In the genomic region with DNA sequence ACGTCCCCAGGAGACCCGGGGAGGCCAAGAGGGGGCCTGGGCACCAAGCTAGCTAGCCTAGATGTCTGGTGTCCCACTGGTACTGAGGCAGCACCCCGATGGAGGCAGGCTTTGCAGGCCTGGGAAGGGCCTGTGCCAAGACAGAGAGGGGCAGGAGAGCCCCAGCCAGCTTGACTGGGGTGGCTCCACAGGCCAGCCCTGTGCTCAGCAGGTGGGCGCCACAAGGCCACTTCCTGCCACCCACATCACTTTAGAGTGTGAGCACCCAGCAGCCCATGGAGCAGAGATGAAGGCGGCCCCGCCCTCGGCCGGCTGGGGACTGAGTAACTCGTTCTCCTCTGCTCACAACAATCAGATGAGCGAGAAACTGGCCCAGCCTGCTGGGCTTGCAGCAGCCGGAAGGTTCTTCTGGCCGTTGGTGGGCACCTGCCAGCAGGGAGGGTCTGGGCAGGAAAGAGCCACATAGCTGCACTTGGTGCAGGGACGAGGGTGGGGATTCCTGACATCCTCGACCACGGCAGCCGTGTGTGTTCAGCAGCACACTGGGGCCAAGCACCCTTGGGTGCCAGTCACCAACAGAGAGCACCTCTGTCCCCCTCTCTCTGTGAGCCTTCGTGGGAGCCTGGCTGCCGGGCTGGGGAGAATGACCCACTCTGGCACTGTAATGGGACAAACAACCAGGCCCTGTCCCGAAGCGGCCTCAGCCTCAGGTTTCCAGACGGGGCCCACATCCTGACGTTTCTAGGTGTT, we compare ENCODE assay signal across 13 cellular contexts. TPM values are rescaled to one million over a fixed set of nuclear protein-coding genes. Genes with fewer than 3 reads are reported as not detected.
DNase-seq lines count a peak whose midpoint lies in the region; ATAC-seq and TF ChIP-seq lines count a peak whose summit lies in the region.
"Had no signal": no experiment of that assay in that cellular context is flagged by ENCODE, and none has a peak within 500 bp of the region (broad histone marks: within the 10 kb centered on the region; RNA-seq: fewer than 3 reads in every experiment).

No MANE protein-coding gene starts in this region.

- H3K36me3 Mint-ChIP-seq in dendritic cell treated with granulocyte-macrophage colony-stimulating factor and Interleukin-4, amounts not matched to agents 40 ng/mL and 50 ng/mL, for 4 days (ENCODE audit: low read depth) = peaks cover 37% of the 10 kb centered on the region
- H3K36me3 Mint-ChIP-seq in nephron (ENCODE audit: low read depth) = no peaks in the 10 kb centered on the region
- H3K36me3 Mint-ChIP-seq: activated CD4-positive, alpha-beta memory T cell treated with anti-CD3 and anti-CD28 coated beads for 36 hours had no signal

- no peak overlapping the region for H4K8ac ChIP-seq in mesendoderm (ENCODE audit: low read depth, low read length)

- TF ChIP-seq CTCF in right atrium auricular region (IDR thresholded peaks at IDR 0.05) = no peak
- TF ChIP-seq CTCF in nephron (IDR thresholded peaks at IDR 0.05; ENCODE audit: unreplicated experiment in 3 of 3) = no peak
- TF ChIP-seq CTCF in body of pancreas (IDR thresholded peaks at IDR 0.05) = no peak

- no peak for ATAC-seq in Right ventricle myocardium superior (ENCODE audit: poor library complexity)
- no peak for ATAC-seq in HG02588 (IDR thresholded peaks at IDR 0.05; ENCODE audit: unreplicated experiment)
- ATAC-seq in body of pancreas = no peak

- H3K27ac ChIP-seq in right atrium auricular region (no peak overlapping the region), mesendoderm (ENCODE audit: low read depth, low read length) (no peak overlapping the region), body of pancreas (no peak overlapping the region)

- H2BK5ac ChIP-seq in mesendoderm (ENCODE audit: low read length) = no peak overlapping the region

- intact Hi-C loops in Right ventricle myocardium superior (cut with DNase I) (no loop called here), body of pancreas (cut with DNase I) (no loop called here)
- intact Hi-C loops in dendritic cell treated with granulocyte-macrophage colony-stimulating factor and Interleukin-4, amounts not matched to agents 40 ng/mL and 50 ng/mL, for 4 days (cut with micrococcal nuclease) = no loop called here

- H3K27me3 ChIP-seq in right atrium auricular region = no peaks in the 10 kb centered on the region
- no peaks in the 10 kb centered on the region for H3K27me3 ChIP-seq in mesendoderm (ENCODE audit: insufficient read depth, low read length, poor library complexity)
- no peaks in the 10 kb centered on the region for H3K27me3 ChIP-seq in body of pancreas

- H3K79me1 ChIP-seq in mesendoderm (ENCODE audit: low read length) = peaks cover 1% of the 10 kb centered on the region

- H3K18ac ChIP-seq in mesendoderm (ENCODE audit: low read length) = no peak overlapping the region

- H2AK5ac ChIP-seq in mesendoderm (ENCODE audit: low read length) = no peak overlapping the region

- H3K4me3 Mint-ChIP-seq in dendritic cell treated with granulocyte-macrophage colony-stimulating factor and Interleukin-4, amounts not matched to agents 40 ng/mL and 50 ng/mL, for 4 days = no peak overlapping the region
- no peak overlapping the region for H3K4me3 Mint-ChIP-seq in nephron
- H3K4me3 Mint-ChIP-seq: activated CD4-positive, alpha-beta memory T cell treated with anti-CD3 and anti-CD28 coated beads for 36 hours had no signal

- no peak overlapping the region for H2BK120ac ChIP-seq in mesendoderm (ENCODE audit: low read depth, low read length)

- H3K4me1 Mint-ChIP-seq in dendritic cell treated with granulocyte-macrophage colony-stimulating factor and Interleukin-4, amounts not matched to agents 40 ng/mL and 50 ng/mL, for 4 days (ENCODE audit: low read depth) = peaks cover 99% of the 10 kb centered on the region
- peaks cover 76% of the 10 kb centered on the region for H3K4me1 Mint-ChIP-seq in nephron

- no peak overlapping the region for H2BK15ac ChIP-seq in mesendoderm (replicated peaks; ENCODE audit: low read depth)

- no CpG with 5 or more reads among the region's 22 CpGs for WGBS in mesendoderm (ENCODE audit: extremely low coverage, insufficient coverage, low lambda C conversion rate)
- WGBS in body of pancreas, 2 donors = 74 to 88% methylated on average over 6 to 18 of the region's 22 CpGs

- H3K4me1 ChIP-seq in right atrium auricular region (peaks cover 0 to 92% of the 10 kb centered on the region in 2 donors), mesendoderm (ENCODE audit: control insufficient read depth, low read depth, low read length) (peaks cover 2% of the 10 kb centered on the region), body of pancreas (peaks cover 43% of the 10 kb centered on the region)

- H3K27ac Mint-ChIP-seq in dendritic cell treated with granulocyte-macrophage colony-stimulating factor and Interleukin-4, amounts not matched to agents 40 ng/mL and 50 ng/mL, for 4 days = peak overlapping the region; percentile 55
- peak overlapping the region; percentile 48 to 84 (median 72) for H3K27ac Mint-ChIP-seq in nephron
- H3K27ac Mint-ChIP-seq: activated CD4-positive, alpha-beta memory T cell treated with anti-CD3 and anti-CD28 coated beads for 36 hours had no signal

- H3K9ac ChIP-seq in mesendoderm (ENCODE audit: low read length) = no peak overlapping the region

- no peak overlapping the region for H3K23ac ChIP-seq in mesendoderm (ENCODE audit: low read length)

- no peak overlapping the region for H3K56ac ChIP-seq in mesendoderm (ENCODE audit: low read length)

- H3K9me3 Mint-ChIP-seq in dendritic cell treated with granulocyte-macrophage colony-stimulating factor and Interleukin-4, amounts not matched to agents 40 ng/mL and 50 ng/mL, for 4 days = no peaks in the 10 kb centered on the region
- H3K9me3 Mint-ChIP-seq in nephron = no peaks in the 10 kb centered on the region
- H3K9me3 Mint-ChIP-seq: activated CD4-positive, alpha-beta memory T cell treated with anti-CD3 and anti-CD28 coated beads for 36 hours had no signal

- no peaks in the 10 kb centered on the region for H3K79me2 ChIP-seq in mesendoderm (ENCODE audit: control insufficient read depth, insufficient read depth, low read length)

- H3K27me3 Mint-ChIP-seq in dendritic cell treated with granulocyte-macrophage colony-stimulating factor and Interleukin-4, amounts not matched to agents 40 ng/mL and 50 ng/mL, for 4 days = no peaks in the 10 kb centered on the region
- H3K27me3 Mint-ChIP-seq in nephron (ENCODE audit: low read depth) = no peaks in the 10 kb centered on the region

- H4K5ac ChIP-seq in mesendoderm (ENCODE audit: low read length) = no peak overlapping the region

- H3K4me3 ChIP-seq in right atrium auricular region = no peak overlapping the region
- no peak overlapping the region for H3K4me3 ChIP-seq in mesendoderm (ENCODE audit: low read length)
- H3K4me3 ChIP-seq in body of pancreas = no peak overlapping the region

- TF ChIP-seq POLR2A in body of pancreas (IDR thresholded peaks at IDR 0.05) = no peak

- peak; percentile 39 for DNase-seq in Right ventricle myocardium superior
- no peak for DNase-seq in right atrium auricular region (ENCODE audit: low spot score)
- DNase-seq in mesendoderm = no peak
- DNase-seq in stimulated activated CD4-positive, alpha-beta T cell treated with anti-CD3 and anti-CD28 coated beads, Interleukin-4, amount 100 ng/mL, for 1 hour = no peak
- no peak for DNase-seq in body of pancreas
- DNase-seq: activated CD4-positive, alpha-beta memory T cell treated with anti-CD3 and anti-CD28 coated beads for 36 hours; amniotic stem cell; GF-D8; MM.1S; stimulated activated CD4-positive, alpha-beta T cell treated with anti-CD3 and anti-CD28 coated beads, Interleukin-4, amount 100 ng/mL, for 24 hours had no signal

- no peak overlapping the region for H3K4ac ChIP-seq in mesendoderm (ENCODE audit: low read depth, low read length)

- H3K4me2 ChIP-seq in mesendoderm (ENCODE audit: low read length) = no peak overlapping the region

- no peaks in the 10 kb centered on the region for H3K9me3 ChIP-seq in right atrium auricular region
- no peaks in the 10 kb centered on the region for H3K9me3 ChIP-seq in body of pancreas

- peaks cover 3% of the 10 kb centered on the region for H3K36me3 ChIP-seq in right atrium auricular region
- H3K36me3 ChIP-seq in mesendoderm (ENCODE audit: control insufficient read depth, insufficient read depth, low read length) = no peaks in the 10 kb centered on the region
- H3K36me3 ChIP-seq in body of pancreas (replicated peaks in 1 of 2; ENCODE audit: insufficient read depth in 1 of 2, low read depth in 2 of 2) = no peaks in the 10 kb centered on the region

RNA-seq across cellular contexts. Expression of a gene that starts 7.6 kb away (rescaled TPM):
- total RNA-seq in Right ventricle myocardium superior = 15.3 TPM
- total RNA-seq in right atrium auricular region = 10 to 100 TPM; 11.1 to 17.8 TPM
- polyA plus RNA-seq in mesendoderm (2013, experiment 1 of 2) = 1.7 TPM
- 1.4 TPM for polyA plus RNA-seq in mesendoderm (2013, experiment 2 of 2)
- total RNA-seq in body of pancreas = 10 to 100 TPM; 22.3 to 62.0 TPM
